1 cellular context compared by ENCODE assay signal in the genomic region with DNA sequence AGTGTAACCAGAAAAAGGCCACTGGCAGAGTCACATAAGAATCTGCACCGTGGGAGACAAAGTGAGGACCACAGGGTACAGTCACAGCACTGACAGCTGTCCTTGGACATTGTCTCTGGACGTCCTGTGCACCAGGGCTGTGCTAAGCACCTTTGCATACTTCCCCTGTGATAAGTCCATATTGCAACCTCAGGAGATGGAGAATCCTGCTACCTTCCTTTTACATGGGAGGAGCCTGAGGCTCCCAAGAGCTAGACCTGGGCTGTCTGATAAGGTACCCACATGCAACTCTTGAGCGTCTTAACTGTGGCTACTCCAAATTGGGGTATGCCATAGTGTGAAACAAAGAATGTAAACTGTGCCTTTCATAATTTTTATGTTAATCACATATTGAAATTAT.
TF ChIP-seq lines count a peak whose summit lies in the region.

No MANE protein-coding gene starts in this region.

TF ChIP-seq in H1, 55 proteins besides CTCF, POLR2A, EP300 and RAD21:
- TF ChIP-seq GTF2F1 (IDR thresholded peaks at IDR 0.05; ENCODE audit: borderline replicate concordance, low read depth, low read length) (no peak), SP1 (IDR thresholded peaks at IDR 0.05; ENCODE audit: low read depth, low read length) (no peak), E2F6 (IDR thresholded peaks at IDR 0.05) (no peak), SIX5 (IDR thresholded peaks at IDR 0.05; ENCODE audit: low read depth, low read length) (no peak), HDAC6 (IDR thresholded peaks at IDR 0.05; ENCODE audit: low read depth, low read length) (no peak), SP2 (IDR thresholded peaks at IDR 0.05; ENCODE audit: low read length) (no peak), GABPA (IDR thresholded peaks at IDR 0.05; ENCODE audit: borderline replicate concordance, insufficient read depth, low read length) (no peak), BCL11A (IDR thresholded peaks at IDR 0.05; ENCODE audit: low read depth in 2 of 2, low read length in 2 of 2) (no peak), SIRT6 (IDR thresholded peaks at IDR 0.05; ENCODE audit: low read length) (no peak), TAF7 (optimal IDR thresholded peaks at IDR 0.05; ENCODE audit: borderline replicate concordance, low read depth, low read length) (no peak), NRF1 (IDR thresholded peaks at IDR 0.05; ENCODE audit: low read depth, low read length) (no peak), KDM1A (IDR thresholded peaks at IDR 0.05; ENCODE audit: borderline replicate concordance, low read length) (no peak), RNF2 (IDR thresholded peaks at IDR 0.05; ENCODE audit: borderline replicate concordance, low read depth, low read length, missing control alignments, poor library complexity, severe bottlenecking) (no peak), POLR2AphosphoS5 (IDR thresholded peaks at IDR 0.05; ENCODE audit: low read depth, low read length) (no peak), SP4 (IDR thresholded peaks at IDR 0.05; ENCODE audit: low read length) (no peak), TEAD4 (IDR thresholded peaks at IDR 0.05; ENCODE audit: low read depth, low read length) (no peak), KDM4A (IDR thresholded peaks at IDR 0.05; ENCODE audit: low read depth, low read length, severe bottlenecking) (no peak)
- TF ChIP-seq, protein P1, sequence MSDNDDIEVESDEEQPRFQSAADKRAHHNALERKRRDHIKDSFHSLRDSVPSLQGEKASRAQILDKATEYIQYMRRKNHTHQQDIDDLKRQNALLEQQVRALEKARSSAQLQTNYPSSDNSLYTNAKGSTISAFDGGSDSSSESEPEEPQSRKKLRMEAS (IDR thresholded peaks at IDR 0.05): no peak
- TF ChIP-seq, protein P2, sequence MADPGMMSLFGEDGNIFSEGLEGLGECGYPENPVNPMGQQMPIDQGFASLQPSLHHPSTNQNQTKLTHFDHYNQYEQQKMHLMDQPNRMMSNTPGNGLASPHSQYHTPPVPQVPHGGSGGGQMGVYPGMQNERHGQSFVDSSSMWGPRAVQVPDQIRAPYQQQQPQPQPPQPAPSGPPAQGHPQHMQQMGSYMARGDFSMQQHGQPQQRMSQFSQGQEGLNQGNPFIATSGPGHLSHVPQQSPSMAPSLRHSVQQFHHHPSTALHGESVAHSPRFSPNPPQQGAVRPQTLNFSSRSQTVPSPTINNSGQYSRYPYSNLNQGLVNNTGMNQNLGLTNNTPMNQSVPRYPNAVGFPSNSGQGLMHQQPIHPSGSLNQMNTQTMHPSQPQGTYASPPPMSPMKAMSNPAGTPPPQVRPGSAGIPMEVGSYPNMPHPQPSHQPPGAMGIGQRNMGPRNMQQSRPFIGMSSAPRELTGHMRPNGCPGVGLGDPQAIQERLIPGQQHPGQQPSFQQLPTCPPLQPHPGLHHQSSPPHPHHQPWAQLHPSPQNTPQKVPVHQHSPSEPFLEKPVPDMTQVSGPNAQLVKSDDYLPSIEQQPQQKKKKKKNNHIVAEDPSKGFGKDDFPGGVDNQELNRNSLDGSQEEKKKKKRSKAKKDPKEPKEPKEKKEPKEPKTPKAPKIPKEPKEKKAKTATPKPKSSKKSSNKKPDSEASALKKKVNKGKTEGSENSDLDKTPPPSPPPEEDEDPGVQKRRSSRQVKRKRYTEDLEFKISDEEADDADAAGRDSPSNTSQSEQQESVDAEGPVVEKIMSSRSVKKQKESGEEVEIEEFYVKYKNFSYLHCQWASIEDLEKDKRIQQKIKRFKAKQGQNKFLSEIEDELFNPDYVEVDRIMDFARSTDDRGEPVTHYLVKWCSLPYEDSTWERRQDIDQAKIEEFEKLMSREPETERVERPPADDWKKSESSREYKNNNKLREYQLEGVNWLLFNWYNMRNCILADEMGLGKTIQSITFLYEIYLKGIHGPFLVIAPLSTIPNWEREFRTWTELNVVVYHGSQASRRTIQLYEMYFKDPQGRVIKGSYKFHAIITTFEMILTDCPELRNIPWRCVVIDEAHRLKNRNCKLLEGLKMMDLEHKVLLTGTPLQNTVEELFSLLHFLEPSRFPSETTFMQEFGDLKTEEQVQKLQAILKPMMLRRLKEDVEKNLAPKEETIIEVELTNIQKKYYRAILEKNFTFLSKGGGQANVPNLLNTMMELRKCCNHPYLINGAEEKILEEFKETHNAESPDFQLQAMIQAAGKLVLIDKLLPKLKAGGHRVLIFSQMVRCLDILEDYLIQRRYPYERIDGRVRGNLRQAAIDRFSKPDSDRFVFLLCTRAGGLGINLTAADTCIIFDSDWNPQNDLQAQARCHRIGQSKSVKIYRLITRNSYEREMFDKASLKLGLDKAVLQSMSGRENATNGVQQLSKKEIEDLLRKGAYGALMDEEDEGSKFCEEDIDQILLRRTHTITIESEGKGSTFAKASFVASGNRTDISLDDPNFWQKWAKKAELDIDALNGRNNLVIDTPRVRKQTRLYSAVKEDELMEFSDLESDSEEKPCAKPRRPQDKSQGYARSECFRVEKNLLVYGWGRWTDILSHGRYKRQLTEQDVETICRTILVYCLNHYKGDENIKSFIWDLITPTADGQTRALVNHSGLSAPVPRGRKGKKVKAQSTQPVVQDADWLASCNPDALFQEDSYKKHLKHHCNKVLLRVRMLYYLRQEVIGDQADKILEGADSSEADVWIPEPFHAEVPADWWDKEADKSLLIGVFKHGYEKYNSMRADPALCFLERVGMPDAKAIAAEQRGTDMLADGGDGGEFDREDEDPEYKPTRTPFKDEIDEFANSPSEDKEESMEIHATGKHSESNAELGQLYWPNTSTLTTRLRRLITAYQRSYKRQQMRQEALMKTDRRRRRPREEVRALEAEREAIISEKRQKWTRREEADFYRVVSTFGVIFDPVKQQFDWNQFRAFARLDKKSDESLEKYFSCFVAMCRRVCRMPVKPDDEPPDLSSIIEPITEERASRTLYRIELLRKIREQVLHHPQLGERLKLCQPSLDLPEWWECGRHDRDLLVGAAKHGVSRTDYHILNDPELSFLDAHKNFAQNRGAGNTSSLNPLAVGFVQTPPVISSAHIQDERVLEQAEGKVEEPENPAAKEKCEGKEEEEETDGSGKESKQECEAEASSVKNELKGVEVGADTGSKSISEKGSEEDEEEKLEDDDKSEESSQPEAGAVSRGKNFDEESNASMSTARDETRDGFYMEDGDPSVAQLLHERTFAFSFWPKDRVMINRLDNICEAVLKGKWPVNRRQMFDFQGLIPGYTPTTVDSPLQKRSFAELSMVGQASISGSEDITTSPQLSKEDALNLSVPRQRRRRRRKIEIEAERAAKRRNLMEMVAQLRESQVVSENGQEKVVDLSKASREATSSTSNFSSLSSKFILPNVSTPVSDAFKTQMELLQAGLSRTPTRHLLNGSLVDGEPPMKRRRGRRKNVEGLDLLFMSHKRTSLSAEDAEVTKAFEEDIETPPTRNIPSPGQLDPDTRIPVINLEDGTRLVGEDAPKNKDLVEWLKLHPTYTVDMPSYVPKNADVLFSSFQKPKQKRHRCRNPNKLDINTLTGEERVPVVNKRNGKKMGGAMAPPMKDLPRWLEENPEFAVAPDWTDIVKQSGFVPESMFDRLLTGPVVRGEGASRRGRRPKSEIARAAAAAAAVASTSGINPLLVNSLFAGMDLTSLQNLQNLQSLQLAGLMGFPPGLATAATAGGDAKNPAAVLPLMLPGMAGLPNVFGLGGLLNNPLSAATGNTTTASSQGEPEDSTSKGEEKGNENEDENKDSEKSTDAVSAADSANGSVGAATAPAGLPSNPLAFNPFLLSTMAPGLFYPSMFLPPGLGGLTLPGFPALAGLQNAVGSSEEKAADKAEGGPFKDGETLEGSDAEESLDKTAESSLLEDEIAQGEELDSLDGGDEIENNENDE (IDR thresholded peaks at IDR 0.05; ENCODE audit: insufficient replicate concordance, low read length): no peak
